In the genomic region with DNA sequence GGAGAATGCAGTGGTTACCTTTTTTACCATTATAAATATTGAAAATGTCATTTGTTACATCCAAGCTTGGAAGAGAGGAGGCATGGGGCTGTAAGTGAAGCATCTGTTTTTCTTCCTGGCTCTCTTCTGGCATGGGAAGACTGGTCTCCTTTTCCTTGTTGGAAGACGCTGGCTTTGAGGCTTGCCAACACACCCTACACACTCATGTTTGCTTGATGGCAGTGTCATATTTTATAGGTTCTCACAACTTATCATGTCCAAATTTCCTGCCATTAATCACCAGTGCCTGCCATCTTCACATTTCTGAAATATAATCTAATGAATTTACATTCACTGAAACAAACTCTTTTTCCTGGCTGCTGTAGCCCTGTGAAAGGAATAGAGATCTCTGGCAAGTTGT, we compare ENCODE assay signal across 24 cellular contexts.
"Had no signal": no experiment of that assay in that cellular context is flagged by ENCODE, and none has a peak within 500 bp of the region (broad histone marks: within the 10 kb centered on the region; RNA-seq: fewer than 3 reads in every experiment).

No MANE protein-coding gene starts in this region.

- H2AFZ ChIP-seq: hepatocyte had no signal

- H3K4me1 Mint-ChIP-seq: naive B cell had no signal

- H3K4me3 Mint-ChIP-seq: immature natural killer cell; naive B cell; naive thymus-derived CD8-positive, alpha-beta T cell had no signal

- H3K79me2 ChIP-seq: hepatocyte had no signal

- H3K27ac ChIP-seq: coronary artery, dorsolateral prefrontal cortex, esophagus muscularis mucosa, foreskin keratinocyte, gastroesophageal sphincter, heart left ventricle, hepatocyte, left ventricle myocardium inferior, lower lobe of right lung had no signal

- H3K9me3 ChIP-seq: lower lobe of right lung, mucosa of descending colon had no signal

- H3K27me3 Mint-ChIP-seq: naive thymus-derived CD8-positive, alpha-beta T cell had no signal

- H3K36me3 Mint-ChIP-seq: immature natural killer cell had no signal

- H3K4me3 ChIP-seq: coronary artery, dorsolateral prefrontal cortex, esophagus muscularis mucosa, gastroesophageal sphincter, heart left ventricle, hepatocyte, left ventricle myocardium inferior, lower lobe of right lung, mucosa of descending colon had no signal

- ATAC-seq: foreskin keratinocyte; gastroesophageal sphincter; heart left ventricle; left colon; left lobe of liver; lower lobe of right lung; mucosa of descending colon; naive thymus-derived CD8-positive, alpha-beta T cell had no signal

- H3K27ac Mint-ChIP-seq: immature natural killer cell, naive B cell had no signal

- H3K4me1 ChIP-seq: foreskin keratinocyte, heart left ventricle, left ventricle myocardium inferior, lower lobe of right lung had no signal

- H3K36me3 ChIP-seq: esophagus muscularis mucosa, gastroesophageal sphincter, heart left ventricle, left ventricle myocardium inferior, lower lobe of right lung had no signal

- H3K4me2 ChIP-seq: hepatocyte had no signal

- H3K27me3 ChIP-seq: dorsolateral prefrontal cortex, esophagus muscularis mucosa, gastroesophageal sphincter, hepatocyte had no signal

- DNase-seq: dermis blood vessel endothelial cell; dorsolateral prefrontal cortex; effector CD4-positive, alpha-beta T cell; effector memory CD4-positive, alpha-beta T cell; foreskin keratinocyte; heart left ventricle; hypothalamus; immature natural killer cell; islet precursor cell; kidney; kidney glomerular epithelial cell; left colon; left ventricle myocardium inferior; lower lobe of right lung; mesenchymal stem cell; midbrain; mucosa of descending colon; naive B cell; naive thymus-derived CD8-positive, alpha-beta T cell had no signal
